In the genomic region with DNA sequence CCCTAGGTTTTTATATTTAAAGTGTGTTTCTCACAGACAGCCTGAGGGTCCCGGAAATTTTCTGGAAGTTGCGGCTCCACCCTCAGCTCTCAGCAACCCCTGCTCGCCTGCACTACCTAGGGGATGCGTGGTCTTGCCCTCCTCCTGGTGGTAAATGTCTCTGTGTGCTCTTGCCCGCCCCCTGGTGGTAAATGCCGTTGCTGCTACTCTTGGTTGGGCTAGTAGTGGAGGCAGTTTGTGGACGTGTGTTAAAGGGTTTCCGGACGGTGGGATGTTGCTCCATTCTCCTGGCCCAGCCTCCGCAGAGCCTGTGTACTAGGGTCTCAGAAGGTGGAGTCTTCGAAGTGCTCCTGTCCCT, we compare ENCODE assay signal across 8 cellular contexts. TPM values are rescaled to one million over a fixed set of nuclear protein-coding genes. Genes with fewer than 3 reads are reported as not detected.
DNase-seq lines count a peak whose midpoint lies in the region; ATAC-seq and TF ChIP-seq lines count a peak whose summit lies in the region.

No MANE protein-coding gene starts in this region.

- H3K9me3 ChIP-seq in neural progenitor cell (ENCODE audit: low read depth), result no peaks in the 10 kb centered on the region

- H3K4me3 Mint-ChIP-seq in activated T-helper 1 cell treated with anti-CD3 and anti-CD28 coated beads, Interleukin-12 subunit alpha, Interleukin-12 subunit beta, Interleukin-2, Interleukin-4 antibody, amounts not matched to agents 30 ng/mL and 10 ng/mL and 1 ng/mL, durations not matched to agents 14 hours and 24 hours and 36 hours, result peak overlapping the region; percentile 73
- no peak overlapping the region for H3K4me3 Mint-ChIP-seq in neural progenitor cell

- H3K27me3 Mint-ChIP-seq in activated T-helper 1 cell treated with anti-CD3 and anti-CD28 coated beads, Interleukin-12 subunit alpha, Interleukin-12 subunit beta, Interleukin-2, Interleukin-4 antibody, amounts not matched to agents 30 ng/mL and 10 ng/mL and 1 ng/mL, durations not matched to agents 14 hours and 24 hours and 36 hours (ENCODE audit: insufficient read depth), result no peaks in the 10 kb centered on the region
- H3K27me3 Mint-ChIP-seq in neural progenitor cell (ENCODE audit: insufficient read depth, low read depth), result peaks cover 9% of the 10 kb centered on the region

- no peak overlapping the region for H3K27ac ChIP-seq in RWPE1
- H3K27ac ChIP-seq in neural progenitor cell, result no peak overlapping the region

- no peaks in the 10 kb centered on the region for H3K36me3 ChIP-seq in neural progenitor cell

- no peaks in the 10 kb centered on the region for H3K9me3 Mint-ChIP-seq in activated T-helper 1 cell treated with anti-CD3 and anti-CD28 coated beads, Interleukin-12 subunit alpha, Interleukin-12 subunit beta, Interleukin-2, Interleukin-4 antibody, amounts not matched to agents 30 ng/mL and 10 ng/mL and 1 ng/mL, durations not matched to agents 14 hours and 24 hours and 36 hours
- H3K9me3 Mint-ChIP-seq in neural progenitor cell, result no peaks in the 10 kb centered on the region

- H3F3A ChIP-seq in neural progenitor cell (ENCODE audit: low read depth), result peaks cover 7% of the 10 kb centered on the region

- TF ChIP-seq CTCF in RWPE1 (conservative IDR thresholded peaks at IDR 0.05; ENCODE audit: low read depth) (peak; percentile 96), neural progenitor cell (IDR thresholded peaks at IDR 0.05) (peak; percentile 98)

- H2AFZ ChIP-seq in neural progenitor cell (replicated peaks), result peak overlapping the region; percentile 78

- CTCF ChIA-PET in RWPE1 (lab: Yijun Ruan, JAX), result interaction anchor here (0.5 to 1.3 kb wide), 10 partner anchors 9 to 829 kb away, joined by 3 to 5 read pairs (median 3); no protein-coding TSS in a partner anchor

- H3K9ac ChIP-seq in neural progenitor cell, result no peak overlapping the region

- intact Hi-C loops in activated T-helper 1 cell treated with anti-CD3 and anti-CD28 coated beads, Interleukin-12 subunit alpha, Interleukin-12 subunit beta, Interleukin-2, Interleukin-4 antibody, amounts not matched to agents 30 ng/mL and 10 ng/mL and 1 ng/mL, durations not matched to agents 14 hours and 24 hours and 36 hours (cut with micrococcal nuclease), result loop anchor here (1.0 to 2.0 kb wide), 5 partner anchors 9 to 90 kb away; a partner anchor contains a TSS

- H3K36me3 Mint-ChIP-seq in activated T-helper 1 cell treated with anti-CD3 and anti-CD28 coated beads, Interleukin-12 subunit alpha, Interleukin-12 subunit beta, Interleukin-2, Interleukin-4 antibody, amounts not matched to agents 30 ng/mL and 10 ng/mL and 1 ng/mL, durations not matched to agents 14 hours and 24 hours and 36 hours (ENCODE audit: low read depth), result no peaks in the 10 kb centered on the region
- no peaks in the 10 kb centered on the region for H3K36me3 Mint-ChIP-seq in neural progenitor cell

- peak overlapping the region; percentile 57 for H3K4me2 ChIP-seq in neural progenitor cell

- DNase-seq in AG08395 (ENCODE audit: low spot score), result peak; percentile 83
- DNase-seq in Jurkat, Clone E6-1 (ENCODE audit: low read depth, low spot score), result peak; percentile 90
- peak; percentile 86 for DNase-seq in RWPE1 (ENCODE audit: low spot score)
- DNase-seq in activated T-helper 1 cell treated with anti-CD3 and anti-CD28 coated beads, Interleukin-12 subunit alpha, Interleukin-12 subunit beta, Interleukin-2, Interleukin-4 antibody, amounts not matched to agents 30 ng/mL and 10 ng/mL and 1 ng/mL, durations not matched to agents 14 hours and 24 hours and 36 hours (ENCODE audit: low spot score), result peak; percentile 77
- peak; percentile 43 for DNase-seq in fibroblast of the conjunctiva (ENCODE audit: low read depth)
- DNase-seq in neural progenitor cell (ENCODE audit: low spot score), result peak; percentile 85
- peak; percentile 77 for DNase-seq in superior temporal gyrus (ENCODE audit: extremely low spot score)

- peaks cover 7% of the 10 kb centered on the region for H3K4me1 ChIP-seq in neural progenitor cell

- H3K27me3 ChIP-seq in neural progenitor cell, result no peaks in the 10 kb centered on the region

- peak overlapping the region; percentile 44 for H3K4me3 ChIP-seq in Jurkat, Clone E6-1 (ENCODE audit: low read length)
- H3K4me3 ChIP-seq in neural progenitor cell, result no peak overlapping the region

- H3K79me2 ChIP-seq in neural progenitor cell (ENCODE audit: low read depth), result no peaks in the 10 kb centered on the region

- POLR2A ChIA-PET in RWPE1 (lab: Yijun Ruan, JAX; ENCODE audit: low non-redundant PET), result no interaction called here

- ATAC-seq in GM19023 (IDR thresholded peaks at IDR 0.05; ENCODE audit: unreplicated experiment), result peak; percentile 60

- H3K4me1 Mint-ChIP-seq in activated T-helper 1 cell treated with anti-CD3 and anti-CD28 coated beads, Interleukin-12 subunit alpha, Interleukin-12 subunit beta, Interleukin-2, Interleukin-4 antibody, amounts not matched to agents 30 ng/mL and 10 ng/mL and 1 ng/mL, durations not matched to agents 14 hours and 24 hours and 36 hours (ENCODE audit: low read depth), result peaks cover 37% of the 10 kb centered on the region
- H3K4me1 Mint-ChIP-seq in neural progenitor cell, result peaks cover 19% of the 10 kb centered on the region

- H4K20me1 ChIP-seq in neural progenitor cell (ENCODE audit: low read depth), result no peaks in the 10 kb centered on the region

- H3K27ac Mint-ChIP-seq in activated T-helper 1 cell treated with anti-CD3 and anti-CD28 coated beads, Interleukin-12 subunit alpha, Interleukin-12 subunit beta, Interleukin-2, Interleukin-4 antibody, amounts not matched to agents 30 ng/mL and 10 ng/mL and 1 ng/mL, durations not matched to agents 14 hours and 24 hours and 36 hours, result peak overlapping the region; percentile 87
- H3K27ac Mint-ChIP-seq in neural progenitor cell, result peak overlapping the region; percentile 36

RNA-seq across cellular contexts. Expression of a gene that starts 27.4 kb away (rescaled TPM):
- polyA plus RNA-seq in Jurkat, Clone E6-1 (2012; ENCODE audit: insufficient read depth, insufficient read length), result 10.5 TPM
- 10.6 and 11.6 TPM in 2 replicates for total RNA-seq in activated T-helper 1 cell treated with anti-CD3 and anti-CD28 coated beads, Interleukin-12 subunit alpha, Interleukin-12 subunit beta, Interleukin-2, Interleukin-4 antibody, amounts not matched to agents 30 ng/mL and 10 ng/mL and 1 ng/mL, durations not matched to agents 14 hours and 24 hours and 36 hours
- total RNA-seq in neural progenitor cell (ENCODE audit: low replicate concordance), result 2.0 and 4.7 TPM in 2 replicates

RNA-seq across cellular contexts. Expression of a gene that starts 29.8 kb away (rescaled TPM):
- 45.8 TPM for polyA plus RNA-seq in Jurkat, Clone E6-1 (2012; ENCODE audit: insufficient read depth, insufficient read length)
- total RNA-seq in activated T-helper 1 cell treated with anti-CD3 and anti-CD28 coated beads, Interleukin-12 subunit alpha, Interleukin-12 subunit beta, Interleukin-2, Interleukin-4 antibody, amounts not matched to agents 30 ng/mL and 10 ng/mL and 1 ng/mL, durations not matched to agents 14 hours and 24 hours and 36 hours, result 62.0 and 63.6 TPM in 2 replicates
- 15.3 and 18.0 TPM in 2 replicates for total RNA-seq in neural progenitor cell (ENCODE audit: low replicate concordance)

RNA-seq across cellular contexts. Expression of a gene that starts 38.5 kb away (rescaled TPM):
- polyA plus RNA-seq in Jurkat, Clone E6-1 (2012; ENCODE audit: insufficient read depth, insufficient read length), result 7.1 TPM
- 0.34 and 1.3 TPM in 2 replicates for total RNA-seq in activated T-helper 1 cell treated with anti-CD3 and anti-CD28 coated beads, Interleukin-12 subunit alpha, Interleukin-12 subunit beta, Interleukin-2, Interleukin-4 antibody, amounts not matched to agents 30 ng/mL and 10 ng/mL and 1 ng/mL, durations not matched to agents 14 hours and 24 hours and 36 hours
- 5.3 and 28.1 TPM in 2 replicates for total RNA-seq in neural progenitor cell (ENCODE audit: low replicate concordance)
